ENCODE assay signal across 1 cellular context in genomic region chr21:43921979-43922945, GRCh38.
TF ChIP-seq lines count a peak whose summit lies in the region.

No MANE protein-coding gene starts in this region.

TF ChIP-seq in K562, 482 proteins besides CTCF, POLR2A, EP300 and RAD21 (continued from another document and continues in another):
- TF ChIP-seq TEAD2 (tag; IDR thresholded peaks at IDR 0.05) (0 out of 2 replicates have a peak, but pooled peaks have one; percentile 45), MEF2A (IDR thresholded peaks at IDR 0.05; ENCODE audit: control insufficient read depth, low read depth, low read length) (no peak; the same call in 1 of the 2 replicates), THRA (IDR thresholded peaks at IDR 0.05) (peak; percentile 75; the same call in 1 of the 2 replicates), FOXK2 (conservative IDR thresholded peaks at IDR 0.05 in 1 of 2, IDR thresholded peaks at IDR 0.05 in 1 of 2; ENCODE audit: low read depth in 2 of 2) (peak; percentile 59 to 66; a peak in 2 of 4 replicates), ELF1 (tag; IDR thresholded peaks at IDR 0.05) (no peak), WHSC1 (IDR thresholded peaks at IDR 0.05; ENCODE audit: low read length) (no peak), DDX20 (tag; IDR thresholded peaks at IDR 0.05; ENCODE audit: low read depth) (no peak), ARID1B (IDR thresholded peaks at IDR 0.05) (peak; percentile 91), SUPT5H (IDR thresholded peaks at IDR 0.05) (peak; percentile 55), KLF1 (tag; IDR thresholded peaks at IDR 0.05) (no peak), PPARD (CRISPR knock-in tag; IDR thresholded peaks at IDR 0.05) (no peak), PREB (CRISPR knock-in tag; IDR thresholded peaks at IDR 0.05) (no peak), GABPB2 (CRISPR knock-in tag; conservative IDR thresholded peaks at IDR 0.05) (no peak), CHAMP1 (IDR thresholded peaks at IDR 0.05) (no peak), MTA1 (IDR thresholded peaks at IDR 0.05; ENCODE audit: borderline replicate concordance) (peak; percentile 81), KHSRP (IDR thresholded peaks at IDR 0.05) (no peak), TAF15 (IDR thresholded peaks at IDR 0.05; ENCODE audit: low read depth, low read length) (no peak), CREB5 (CRISPR knock-in tag; IDR thresholded peaks at IDR 0.05) (no peak), TRIM25 (IDR thresholded peaks at IDR 0.05; ENCODE audit: borderline replicate concordance) (no peak), MAZ (CRISPR knock-in tag; conservative IDR thresholded peaks at IDR 0.05 in 1 of 2, IDR thresholded peaks at IDR 0.05 in 1 of 2) (peak; percentile 71 to 77), ZNF589 (CRISPR knock-in tag; IDR thresholded peaks at IDR 0.05; ENCODE audit: low read depth) (peak; percentile 81), ZNF280A (IDR thresholded peaks at IDR 0.05; ENCODE audit: low read depth, partially characterized antibody) (no peak), ZNF143 (CRISPR knock-in tag; IDR thresholded peaks at IDR 0.05) (no peak), ZNF766 (CRISPR knock-in tag; conservative IDR thresholded peaks at IDR 0.05) (0 out of 2 replicates have a peak, but pooled peaks have one; percentile 19), ZNF609 (CRISPR knock-in tag; IDR thresholded peaks at IDR 0.05; ENCODE audit: borderline replicate concordance) (no peak), ZFP91 (CRISPR knock-in tag; IDR thresholded peaks at IDR 0.05) (no peak), ZFP36 (IDR thresholded peaks at IDR 0.05; ENCODE audit: low read depth, low read length, partially characterized antibody) (no peak), SLC30A9 (CRISPR knock-in tag; IDR thresholded peaks at IDR 0.05) (no peak), POU5F1 (IDR thresholded peaks at IDR 0.05; ENCODE audit: borderline replicate concordance, low read depth, low read length, partially characterized antibody) (no peak), SREBF2 (CRISPR knock-in tag; IDR thresholded peaks at IDR 0.05) (0 out of 2 replicates have a peak, but pooled peaks have one; percentile 60), HNRNPUL1 (IDR thresholded peaks at IDR 0.05; ENCODE audit: low read length) (no peak), BRD9 (IDR thresholded peaks at IDR 0.05; ENCODE audit: low read depth, partially characterized antibody) (peak; percentile 48), ZNF586 (CRISPR knock-in tag; conservative IDR thresholded peaks at IDR 0.05) (no peak), ZNF217 (CRISPR knock-in tag; IDR thresholded peaks at IDR 0.05) (no peak), RCOR1 (IDR thresholded peaks at IDR 0.05; ENCODE audit: borderline replicate concordance in 1 of 2, low read depth in 2 of 2, low read length in 2 of 2) (peak in 1 of 2 experiments; percentile 93; a peak in 3 of 4 replicates), HOMEZ (CRISPR knock-in tag; IDR thresholded peaks at IDR 0.05) (no peak), RNF219 (CRISPR knock-in tag; IDR thresholded peaks at IDR 0.05) (no peak), RNF2 (IDR thresholded peaks at IDR 0.05) (peak; percentile 97), TCF15 (CRISPR knock-in tag; IDR thresholded peaks at IDR 0.05) (no peak)
